ENCODE assay signal across 8 cellular contexts in the genomic region with DNA sequence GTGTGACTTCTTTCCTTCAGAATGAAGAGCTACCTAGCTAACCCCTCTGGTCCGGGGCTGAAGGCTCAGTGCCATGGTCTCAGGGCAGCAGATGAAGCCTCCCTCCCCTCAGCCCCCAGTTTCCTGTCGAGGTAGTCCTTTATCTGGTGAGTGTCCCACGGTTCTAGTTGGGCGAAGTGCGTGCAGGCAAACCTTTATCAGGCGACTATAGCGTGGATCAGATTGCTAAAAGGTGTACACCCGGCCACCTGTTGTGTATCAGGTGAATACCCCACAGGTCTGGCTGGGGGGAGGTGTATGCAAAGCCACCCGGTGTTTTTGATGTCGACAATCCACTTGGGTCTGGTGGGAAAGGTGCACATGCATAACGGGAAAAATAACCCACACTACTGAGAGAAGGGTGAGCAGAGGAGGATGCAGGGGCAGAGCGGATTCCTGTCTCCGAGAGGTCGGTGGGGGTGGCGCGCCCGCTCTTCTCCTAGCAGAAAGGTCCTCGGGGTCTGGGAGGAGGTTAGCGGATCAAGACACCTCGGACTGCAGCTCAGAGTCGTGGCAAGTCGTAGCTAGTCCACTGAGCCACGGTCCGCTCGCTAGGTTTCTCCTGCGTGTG. TPM values are rescaled to one million over a fixed set of nuclear protein-coding genes. Genes with fewer than 3 reads are reported as not detected.
DNase-seq lines count a peak whose midpoint lies in the region; ATAC-seq and TF ChIP-seq lines count a peak whose summit lies in the region.

No MANE protein-coding gene starts in this region.

- H3K27ac ChIP-seq in C4-2B (peak overlapping the region; percentile 64), KMS-11 (no peak overlapping the region), heart right ventricle (peak overlapping the region; percentile 83 to 99 (median 94))

- H3K4me1 ChIP-seq in KMS-11 (ENCODE audit: low read depth, poor library complexity, severe bottlenecking) (peaks cover 9% of the 10 kb centered on the region), heart right ventricle (peaks cover 7 to 91% (median 47%) of the 10 kb centered on the region in 9 donors)

- DNase-seq in activated effector memory CD4-positive, alpha-beta T cell treated with Interleukin-2 at 50 U/mL for 16 hours = peak; percentile 24
- DNase-seq in heart right ventricle = no peak
- no peak for DNase-seq in sciatic nerve (ENCODE audit: low spot score)
- no peak for DNase-seq in GM13976 (ENCODE audit: low spot score)
- no peak for DNase-seq in DMS79 (lab: John Stamatoyannopoulos, UW)

- no peaks in the 10 kb centered on the region for H3K9me3 ChIP-seq in heart right ventricle

- H2AFZ ChIP-seq in KMS-11 (ENCODE audit: low read depth) = peak overlapping the region; percentile 91

- peak overlapping the region; percentile 68 for H3K4me3 ChIP-seq in KMS-11 (IDR thresholded peaks at IDR 0.05; ENCODE audit: insufficient read depth, low read depth, low read length)
- peak overlapping the region; percentile 79 to 95 (median 92) for H3K4me3 ChIP-seq in heart right ventricle

- peak overlapping the region; percentile 51; the same call in 1 of the 2 replicates for H3K9ac ChIP-seq in KMS-11

- intact Hi-C loops in heart right ventricle (cut with DNase I) = loop anchor here in 2 of 10 donors (1.0 to 10.0 kb wide), 3 partner anchors 80 to 112 kb away; partner anchors contain the start of gene EMC4 (in 1 of the 2)
- intact Hi-C loops in sciatic nerve (cut with DNase I) = no loop called here

- WGBS in heart right ventricle, 2 donors = 2% methylated on average over 26 of the region's 26 CpGs

- peak; percentile 14 for ATAC-seq in GM19455 (IDR thresholded peaks at IDR 0.05; ENCODE audit: unreplicated experiment)
- peak in 7 of 8 donors; percentile 17 to 67 (median 39) for ATAC-seq in heart right ventricle
- peak; percentile 33 for ATAC-seq in sciatic nerve

- no peaks in the 10 kb centered on the region for H4K20me1 ChIP-seq in KMS-11 (ENCODE audit: insufficient read depth)

- in situ Hi-C loops in GM13976 (cut with MboI; ENCODE audit: low sequenced_read_pairs, unreplicated experiment) = no loop called here

- H3K36me3 ChIP-seq in KMS-11 (ENCODE audit: insufficient read depth) = no peaks in the 10 kb centered on the region
- peaks cover 0 to 35% (median 5%) of the 10 kb centered on the region in 9 donors for H3K36me3 ChIP-seq in heart right ventricle

- H3K27me3 ChIP-seq in KMS-11 (ENCODE audit: insufficient read depth, low read depth) = no peaks in the 10 kb centered on the region
- H3K27me3 ChIP-seq in heart right ventricle = no peaks in the 10 kb centered on the region

- TF ChIP-seq CTCF in C4-2B (conservative IDR thresholded peaks at IDR 0.05) (no peak), KMS-11 (conservative IDR thresholded peaks at IDR 0.05; ENCODE audit: low read depth, low read length) (no peak), heart right ventricle (IDR thresholded peaks at IDR 0.05) (no peak), GM13976 (IDR thresholded peaks at IDR 0.05; ENCODE audit: borderline replicate concordance, control extremely low read depth, extremely low read depth, insufficient read depth, missing control alignments) (no peak)

- H3K4me2 ChIP-seq in KMS-11 = peak overlapping the region; percentile 76

- peaks cover 7% of the 10 kb centered on the region for H3K79me2 ChIP-seq in KMS-11 (ENCODE audit: insufficient read depth, low read depth)

RNA-seq across cellular contexts. Expression of gene SLC12A6, which starts 0.5 kb away (rescaled TPM):
- 10 to 100 TPM; 20.0 to 33.6 (median 26.0) TPM for total RNA-seq in heart right ventricle
- polyA plus RNA-seq in heart right ventricle = 1 to 10 TPM; 3.4 to 8.7 TPM
- 28.8 TPM for total RNA-seq in sciatic nerve

RNA-seq across cellular contexts. Expression of gene NOP10, which starts 5.9 kb away (rescaled TPM):
- total RNA-seq in heart right ventricle (100 to 1,000 TPM in 9 of 10 donors, 10 to 100 TPM in 1; 92.3 to 159 (median 119) TPM), sciatic nerve (90.2 TPM)
- 100 to 1,000 TPM; 101 to 410 TPM for polyA plus RNA-seq in heart right ventricle

RNA-seq across cellular contexts. Expression of gene NUTM1, which starts 6.1 kb away (rescaled TPM):
- total RNA-seq in heart right ventricle (not detected), sciatic nerve (not detected)
- under 1 TPM in 1 of 2 donors, not detected in 1; under 0.01 TPM for polyA plus RNA-seq in heart right ventricle

RNA-seq across cellular contexts. Expression of gene LPCAT4, which starts 29.9 kb away (rescaled TPM):
- total RNA-seq in heart right ventricle = 100 to 1,000 TPM in 1 of 10 donors, 10 to 100 TPM in 9; 22.8 to 110 (median 50.6) TPM
- polyA plus RNA-seq in heart right ventricle = 10 to 100 TPM; 15.1 to 95.8 TPM
- 69.0 TPM for total RNA-seq in sciatic nerve
